ENCODE assay signal across 8 cellular contexts in genomic region chr20:38764563-38765355, GRCh38. TPM values are rescaled to one million over a fixed set of nuclear protein-coding genes. Genes with fewer than 3 reads are reported as not detected.
DNase-seq lines count a peak whose midpoint lies in the region; ATAC-seq, FAIRE-seq and TF ChIP-seq lines count a peak whose summit lies in the region.

No MANE protein-coding gene starts in this region.

- H3K9me3 ChIP-seq in small intestine (ENCODE audit: control insufficient read depth, low read depth) (no peaks in the 10 kb centered on the region), left ventricle myocardium inferior (replicated peaks) (no peaks in the 10 kb centered on the region)

- peak overlapping the region; percentile 5 to 11 for H3K27ac ChIP-seq in small intestine (ENCODE audit: low read depth in 1 of 2, low read length in 1 of 2)
- H3K27ac ChIP-seq in left ventricle myocardium inferior (replicated peaks), result no peak overlapping the region

- TF ChIP-seq CTCF in left ventricle myocardium inferior (IDR thresholded peaks at IDR 0.05; ENCODE audit: borderline replicate concordance), result no peak

- no peaks in the 10 kb centered on the region for H3K4me1 ChIP-seq in small intestine (ENCODE audit: control insufficient read depth in 2 of 2, insufficient read depth in 1 of 2, low read depth in 1 of 2, low read length in 1 of 2)
- H3K4me1 ChIP-seq in left ventricle myocardium inferior, result no peaks in the 10 kb centered on the region

- H3K4me3 ChIP-seq in small intestine (ENCODE audit: low read depth in 1 of 2, low read length in 2 of 2), result no peak overlapping the region
- no peak overlapping the region for H3K4me3 ChIP-seq in left ventricle myocardium inferior

- no peaks in the 10 kb centered on the region for H3K27me3 ChIP-seq in small intestine (ENCODE audit: control insufficient read depth in 2 of 2, insufficient read depth in 2 of 2, low read length in 2 of 2)
- H3K27me3 ChIP-seq in left ventricle myocardium inferior (ENCODE audit: low read depth), result no peaks in the 10 kb centered on the region

- no peak for FAIRE-seq in small intestine (lab: Jason Lieb, UNC)

- intact Hi-C loops in left ventricle myocardium inferior (cut with micrococcal nuclease), result no loop called here

- 22 to 60% (median 40%) methylated on average over 11 of the region's 11 CpGs for WGBS in small intestine, 3 donors

- peaks cover 11 to 15% of the 10 kb centered on the region in 2 donors for H3K36me3 ChIP-seq in small intestine (ENCODE audit: control insufficient read depth in 2 of 2, insufficient read depth in 2 of 2, low read length in 2 of 2)
- H3K36me3 ChIP-seq in left ventricle myocardium inferior, result peaks cover 96% of the 10 kb centered on the region

- no peak for ATAC-seq in GM21390 (IDR thresholded peaks at IDR 0.05; ENCODE audit: unreplicated experiment)

- peak; percentile 66 for DNase-seq in GM04504 (ENCODE audit: low read depth)
- DNase-seq in SW480 (ENCODE audit: low spot score), result peak; percentile 97
- peak; percentile 76 for DNase-seq in dedifferentiated amniotic fluid mesenchymal stem cell (ENCODE audit: extremely low spot score)
- DNase-seq in small intestine, result peak; percentile 92
- DNase-seq in DMS79 treated with DMSO at 0.1 percent for 48 hours (lab: John Stamatoyannopoulos, UW), result no peak
- DNase-seq in left ventricle myocardium inferior, result no peak
- DNase-seq in NCI-H2171 treated with DMSO at 0.1 percent for 48 hours (lab: John Stamatoyannopoulos, UW), result no peak

RNA-seq across cellular contexts. Expression of gene ACTR5, which starts 16.5 kb away (rescaled TPM):
- polyA plus RNA-seq in small intestine, result 1 to 10 TPM; 4.7 to 7.8 (median 5.8) TPM
- 3.1 TPM for total RNA-seq in left ventricle myocardium inferior

RNA-seq across cellular contexts. Expression of gene SLC32A1, which starts 40.5 kb away (rescaled TPM):
- not detected for polyA plus RNA-seq in small intestine
- total RNA-seq in left ventricle myocardium inferior, result not detected

RNA-seq across cellular contexts. Expression of gene PPP1R16B, which starts 40.7 kb away (rescaled TPM):
- 10 to 100 TPM in 1 of 3 donors, 1 to 10 TPM in 1, under 1 TPM in 1; 0.89 to 11.9 (median 5.1) TPM for polyA plus RNA-seq in small intestine
- total RNA-seq in left ventricle myocardium inferior, result 6.3 TPM

Comparison
In these comparisons a context has a peak if more than half of its experiments do, and no peak if none do; other contexts are left out.
1. DNase-seq: peak in GM04504 (single experiment), SW480 (single experiment), dedifferentiated amniotic fluid mesenchymal stem cell (single experiment) and small intestine (single experiment); none in DMS79 treated with DMSO at 0.1 percent for 48 hours (single experiment), left ventricle myocardium inferior (single experiment) and NCI-H2171 treated with DMSO at 0.1 percent for 48 hours (single experiment).